ENCODE assay signal across 8 cellular contexts in genomic region chr6:75266716-75267291, GRCh38. TPM values are rescaled to one million over a fixed set of nuclear protein-coding genes. Genes with fewer than 3 reads are reported as not detected.
DNase-seq lines count a peak whose midpoint lies in the region; ATAC-seq and TF ChIP-seq lines count a peak whose summit lies in the region.

No MANE protein-coding gene starts in this region.

- peaks cover 0 to 32% of the 10 kb centered on the region in 2 donors for H3K36me3 ChIP-seq in psoas muscle (ENCODE audit: insufficient read depth in 1 of 2, low read depth in 1 of 2)

- H3K4me3 ChIP-seq in fibroblast of villous mesenchyme (ENCODE audit: low read depth, low read length) (no peak overlapping the region), psoas muscle (no peak overlapping the region)

- peak; percentile 72 for ATAC-seq in GM21737 (IDR thresholded peaks at IDR 0.05; ENCODE audit: unreplicated experiment)
- peak; percentile 84 for ATAC-seq in T-helper 17 cell
- peak; percentile 50 to 86 (median 79) for ATAC-seq in psoas muscle

- no peak overlapping the region for H3K4me3 Mint-ChIP-seq in T-helper 17 cell

- H3K27ac ChIP-seq in psoas muscle, result no peak overlapping the region

- H3K9me3 ChIP-seq in T-helper 17 cell (ENCODE audit: control insufficient read depth, low read length, poor library complexity, severe bottlenecking) (no peaks in the 10 kb centered on the region), psoas muscle (no peaks in the 10 kb centered on the region)

- peaks cover 30% of the 10 kb centered on the region for H3K4me1 Mint-ChIP-seq in T-helper 17 cell

- intact Hi-C loops in psoas muscle (cut with DNase I), result loop anchor here in 1 of 2 donors (5.0 kb wide), 1 partner anchor 255 kb away; no protein-coding TSS in a partner anchor

- peaks cover 17% of the 10 kb centered on the region for H3K4me1 ChIP-seq in psoas muscle

- 45 to 49% (median 46%) methylated on average over 2 of the region's 2 CpGs for WGBS in psoas muscle, 3 donors

- H3K36me3 Mint-ChIP-seq in T-helper 17 cell (ENCODE audit: low read depth), result peaks cover 6% of the 10 kb centered on the region

- DNase-seq in NOMO-1 (lab: John Stamatoyannopoulos, UW; ENCODE audit: unreplicated experiment in 2 of 2) (peak; percentile 10 to 48), NOMO-1 treated with dmso at 0.1 percent for 144 hours (lab: John Stamatoyannopoulos, UW; ENCODE audit: unreplicated experiment) (no peak), Kasumi-1 (lab: John Stamatoyannopoulos, UW) (peak; percentile 59 to 83), T-helper 17 cell (no peak), fibroblast of villous mesenchyme (ENCODE audit: low read depth) (peak; percentile 69), psoas muscle (no peak)
- no peak for DNase-seq in activated naive CD4-positive, alpha-beta T cell treated with Interleukin-2 at 50 U/mL for 16 hours

- no peaks in the 10 kb centered on the region for H3K27me3 ChIP-seq in psoas muscle (ENCODE audit: insufficient read depth in 3 of 3, low read length in 2 of 3)

- no peaks in the 10 kb centered on the region for H3K27me3 Mint-ChIP-seq in T-helper 17 cell

- no peak overlapping the region for H3K27ac Mint-ChIP-seq in T-helper 17 cell

- peak; percentile 81 for TF ChIP-seq CTCF in fibroblast of villous mesenchyme (IDR thresholded peaks at IDR 0.05; ENCODE audit: insufficient read depth, low read depth, low read length)
- peak; percentile 87 for TF ChIP-seq CTCF in psoas muscle (IDR thresholded peaks at IDR 0.05)

RNA-seq across cellular contexts. Expression of gene TMEM30A, which starts 17.8 kb away (rescaled TPM):
- total RNA-seq in T-helper 17 cell, result 10 to 100 TPM; 36.5 to 43.6 TPM
- total RNA-seq in fibroblast of villous mesenchyme, result 156 and 236 TPM in 2 replicates
- total RNA-seq in psoas muscle, result 10 to 100 TPM; 30.9 to 52.6 (median 41.6) TPM
- polyA plus RNA-seq in psoas muscle, result 10 to 100 TPM; 18.7 to 46.1 (median 37.6) TPM

RNA-seq across cellular contexts. Expression of gene COX7A2, which starts 23.2 kb away (rescaled TPM):
- total RNA-seq in T-helper 17 cell (100 to 1,000 TPM; 189 to 214 TPM), fibroblast of villous mesenchyme (114 and 120 TPM in 2 replicates), psoas muscle (100 to 1,000 TPM; 224 to 466 (median 320) TPM)
- 100 to 1,000 TPM; 324 to 404 (median 372) TPM for polyA plus RNA-seq in psoas muscle

Comparison
In these comparisons a context has a peak if more than half of its experiments do, and no peak if none do; other contexts are left out.
1. DNase-seq: peak in NOMO-1 (2 of 2), Kasumi-1 (2 of 2) and fibroblast of villous mesenchyme (single experiment); none in NOMO-1 treated with dmso at 0.1 percent for 144 hours (single experiment), T-helper 17 cell (0 of 3), psoas muscle (0 of 2) and activated naive CD4-positive, alpha-beta T cell treated with Interleukin-2 at 50 U/mL for 16 hours (single experiment).
2. Peak in every context shown above with its lines, with median percentiles within 50 percentile points of each other: ATAC-seq.